ENCODE assay signal across 1 cellular context in genomic region chr20:9068232-9068781, GRCh38.
TF ChIP-seq lines count a peak whose summit lies in the region.

No MANE protein-coding gene starts in this region.

TF ChIP-seq in K562, 482 proteins besides CTCF, POLR2A, EP300 and RAD21:
- no peak for TF ChIP-seq ZNF398 (CRISPR knock-in tag; IDR thresholded peaks at IDR 0.05)
- no peak for TF ChIP-seq ZNF253 (CRISPR knock-in tag; conservative IDR thresholded peaks at IDR 0.05)
- TF ChIP-seq PKNOX1 (IDR thresholded peaks at IDR 0.05) = no peak
- no peak for TF ChIP-seq ZKSCAN3 (CRISPR knock-in tag; IDR thresholded peaks at IDR 0.05)
- no peak for TF ChIP-seq CUX1 (CRISPR knock-in tag; IDR thresholded peaks at IDR 0.05)
- TF ChIP-seq, protein P1, sequence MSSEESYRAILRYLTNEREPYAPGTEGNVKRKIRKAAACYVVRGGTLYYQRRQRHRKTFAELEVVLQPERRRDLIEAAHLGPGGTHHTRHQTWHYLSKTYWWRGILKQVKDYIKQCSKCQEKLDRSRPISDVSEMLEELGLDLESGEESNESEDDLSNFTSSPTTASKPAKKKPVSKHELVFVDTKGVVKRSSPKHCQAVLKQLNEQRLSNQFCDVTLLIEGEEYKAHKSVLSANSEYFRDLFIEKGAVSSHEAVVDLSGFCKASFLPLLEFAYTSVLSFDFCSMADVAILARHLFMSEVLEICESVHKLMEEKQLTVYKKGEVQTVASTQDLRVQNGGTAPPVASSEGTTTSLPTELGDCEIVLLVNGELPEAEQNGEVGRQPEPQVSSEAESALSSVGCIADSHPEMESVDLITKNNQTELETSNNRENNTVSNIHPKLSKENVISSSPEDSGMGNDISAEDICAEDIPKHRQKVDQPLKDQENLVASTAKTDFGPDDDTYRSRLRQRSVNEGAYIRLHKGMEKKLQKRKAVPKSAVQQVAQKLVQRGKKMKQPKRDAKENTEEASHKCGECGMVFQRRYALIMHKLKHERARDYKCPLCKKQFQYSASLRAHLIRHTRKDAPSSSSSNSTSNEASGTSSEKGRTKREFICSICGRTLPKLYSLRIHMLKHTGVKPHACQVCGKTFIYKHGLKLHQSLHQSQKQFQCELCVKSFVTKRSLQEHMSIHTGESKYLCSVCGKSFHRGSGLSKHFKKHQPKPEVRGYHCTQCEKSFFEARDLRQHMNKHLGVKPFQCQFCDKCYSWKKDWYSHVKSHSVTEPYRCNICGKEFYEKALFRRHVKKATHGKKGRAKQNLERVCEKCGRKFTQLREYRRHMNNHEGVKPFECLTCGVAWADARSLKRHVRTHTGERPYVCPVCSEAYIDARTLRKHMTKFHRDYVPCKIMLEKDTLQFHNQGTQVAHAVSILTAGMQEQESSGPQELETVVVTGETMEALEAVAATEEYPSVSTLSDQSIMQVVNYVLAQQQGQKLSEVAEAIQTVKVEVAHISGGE (CRISPR knock-in tag; IDR thresholded peaks at IDR 0.05) = 0 out of 6 replicates have a peak, but pooled peaks of 1 of the 3 experiments have one; percentile 15
- no peak for TF ChIP-seq RBBP5 (IDR thresholded peaks at IDR 0.05; ENCODE audit: borderline replicate concordance, insufficient read depth, low read length, poor library complexity, severe bottlenecking)
